Comparison of ENCODE assay signal across 1 cellular context in genomic region chr1:17244826-17245740, GRCh38.
TF ChIP-seq lines count a peak whose summit lies in the region.

No MANE protein-coding gene starts in this region.

TF ChIP-seq in H1, 55 proteins besides CTCF, POLR2A, EP300 and RAD21 (continued from another document):
- TF ChIP-seq ATF2 (IDR thresholded peaks at IDR 0.05; ENCODE audit: low read length): no peak
- no peak for TF ChIP-seq MAFK (IDR thresholded peaks at IDR 0.05; ENCODE audit: low read depth, low read length)
- no peak for TF ChIP-seq BCL11A (IDR thresholded peaks at IDR 0.05; ENCODE audit: low read depth in 2 of 2, low read length in 2 of 2)
- TF ChIP-seq CHD7 (IDR thresholded peaks at IDR 0.05; ENCODE audit: insufficient replicate concordance, low read length): no peak
- no peak for TF ChIP-seq USF2 (IDR thresholded peaks at IDR 0.05; ENCODE audit: low read length)
- no peak for TF ChIP-seq TAF1 (IDR thresholded peaks at IDR 0.05; ENCODE audit: low read depth, low read length)
- TF ChIP-seq EZH2 (IDR thresholded peaks at IDR 0.05; ENCODE audit: low read depth, low read length, severe bottlenecking): no peak
- no peak for TF ChIP-seq HDAC6 (IDR thresholded peaks at IDR 0.05; ENCODE audit: low read depth, low read length)
- no peak for TF ChIP-seq CREB1 (IDR thresholded peaks at IDR 0.05)
